In genomic region chr10:125679436-125679835, GRCh38 we compare ENCODE assay signal across 1 cellular context.
TF ChIP-seq lines count a peak whose summit lies in the region.

No MANE protein-coding gene starts in this region.

TF ChIP-seq in endothelial cell of umbilical vein, 7 proteins besides CTCF, POLR2A, EP300 and RAD21:
- no peak for TF ChIP-seq GATA2 (IDR thresholded peaks at IDR 0.05; ENCODE audit: insufficient read depth, insufficient read length, low read depth, low read length)
- TF ChIP-seq, protein P1, sequence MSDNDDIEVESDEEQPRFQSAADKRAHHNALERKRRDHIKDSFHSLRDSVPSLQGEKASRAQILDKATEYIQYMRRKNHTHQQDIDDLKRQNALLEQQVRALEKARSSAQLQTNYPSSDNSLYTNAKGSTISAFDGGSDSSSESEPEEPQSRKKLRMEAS (IDR thresholded peaks at IDR 0.05; ENCODE audit: insufficient read depth, insufficient read length): no peak
- no peak for TF ChIP-seq JUN (IDR thresholded peaks at IDR 0.05; ENCODE audit: borderline replicate concordance, insufficient read depth, insufficient read length, low read depth)
- no peak for TF ChIP-seq EZH2 (IDR thresholded peaks at IDR 0.05; ENCODE audit: borderline replicate concordance, low read depth, low read length, severe bottlenecking)
- no peak for TF ChIP-seq FOS (IDR thresholded peaks at IDR 0.05; ENCODE audit: borderline replicate concordance, insufficient read depth, low read length)
- TF ChIP-seq MYC (IDR thresholded peaks at IDR 0.05; ENCODE audit: low read depth, low read length): no peak
- no peak for TF ChIP-seq POLR2AphosphoS5 (IDR thresholded peaks at IDR 0.05; ENCODE audit: insufficient read depth, low read depth, low read length)
